ENCODE assay signal across 10 cellular contexts in the genomic region with DNA sequence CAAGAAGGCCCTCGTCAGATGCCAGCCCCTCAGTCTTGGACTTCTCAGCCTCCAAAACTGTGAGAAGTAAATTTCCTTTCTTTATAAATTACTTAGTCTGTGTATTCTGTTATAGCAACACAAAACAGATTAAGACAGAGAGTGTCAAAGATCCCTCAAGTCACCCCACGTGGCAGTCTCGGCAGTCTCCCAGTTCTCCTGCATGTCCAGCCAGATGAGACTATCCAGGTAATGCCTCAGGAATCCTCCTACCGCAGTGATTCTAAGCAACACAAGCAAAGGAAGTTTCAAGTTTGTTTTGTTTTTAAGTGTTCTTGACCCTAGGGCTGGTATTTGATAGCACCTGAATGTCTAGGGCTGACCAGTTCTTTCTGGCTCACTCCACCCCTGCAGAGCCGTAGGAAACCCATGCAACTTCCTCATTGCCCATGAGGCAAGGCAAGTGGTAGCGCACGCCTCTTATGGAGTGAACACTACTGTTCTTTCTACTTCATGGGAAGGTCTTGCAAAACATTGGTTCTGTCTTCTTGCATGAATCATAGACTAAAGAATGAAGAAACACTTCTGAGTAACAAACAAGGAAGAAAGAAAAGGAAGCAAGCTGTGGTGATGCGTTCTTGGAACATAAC. TPM values are rescaled to one million over a fixed set of nuclear protein-coding genes. Genes with fewer than 3 reads are reported as not detected.
A peak's percentile ranks its signal among the peaks of the same experiment; 100 is the strongest.
DNase-seq lines count a peak whose midpoint lies in the region; ATAC-seq and TF ChIP-seq lines count a peak whose summit lies in the region.
"Had no signal": no experiment of that assay in that cellular context is flagged by ENCODE, and none has a peak within 500 bp of the region (broad histone marks: within the 10 kb centered on the region; RNA-seq: fewer than 3 reads in every experiment).

No MANE protein-coding gene starts in this region.

- H3K27ac Mint-ChIP-seq in endodermal cell: no peak overlapping the region
- H3K27ac Mint-ChIP-seq: activated T-helper 2 cell treated with anti-CD3 and anti-CD28 coated beads, Interferon-gamma antibody, Interleukin-2, Interleukin-4, amounts not matched to agents 10 μg/mL and 5 μg/mL and 100 μg/mL, durations not matched to agents 14 hours and 24 hours and 36 hours had no signal

- 94 to 98% methylated on average over 5 to 8 of the region's 8 CpGs for WGBS in endodermal cell (ENCODE audit: insufficient coverage in 1 of 2, insufficient read length in 1 of 2), 2 experiments

- no peak for TF ChIP-seq CTCF in endodermal cell (conservative IDR thresholded peaks at IDR 0.05)

- no peak overlapping the region for H3K27ac ChIP-seq in endodermal cell (ENCODE audit: low read depth, low read length)

- H3K36me3 Mint-ChIP-seq in endodermal cell (ENCODE audit: low read depth): no peaks in the 10 kb centered on the region

- DNase-seq in AG08395 (ENCODE audit: low spot score) (peak; percentile 86), Kasumi-1 (lab: John Stamatoyannopoulos, UW) (peak; percentile 81 to 89), astrocyte of the hippocampus (ENCODE audit: low read depth, low spot score) (peak; percentile 37), kidney glomerular epithelial cell (lab: John Stamatoyannopoulos, UW) (peak; percentile 76), activated gamma-delta T cell (lab: John Stamatoyannopoulos, UW) (no peak), endodermal cell (no peak)
- DNase-seq: effector CD8-positive, alpha-beta T cell had no signal

- H3K9me3 ChIP-seq in endodermal cell (ENCODE audit: control insufficient read depth, low read length): no peaks in the 10 kb centered on the region

- H3K4me1 Mint-ChIP-seq in endodermal cell: no peaks in the 10 kb centered on the region

- H3K36me3 ChIP-seq in endodermal cell (ENCODE audit: control insufficient read depth, insufficient read depth, low read length): no peaks in the 10 kb centered on the region

- ATAC-seq in GM19023 (IDR thresholded peaks at IDR 0.05; ENCODE audit: unreplicated experiment) (no peak), GM18502 (IDR thresholded peaks at IDR 0.05; ENCODE audit: poor library complexity, unreplicated experiment) (no peak)

- no peaks in the 10 kb centered on the region for H3K9me3 Mint-ChIP-seq in endodermal cell
- H3K9me3 Mint-ChIP-seq: activated T-helper 2 cell treated with anti-CD3 and anti-CD28 coated beads, Interferon-gamma antibody, Interleukin-2, Interleukin-4, amounts not matched to agents 10 μg/mL and 5 μg/mL and 100 μg/mL, durations not matched to agents 14 hours and 24 hours and 36 hours had no signal

- H3K4me3 Mint-ChIP-seq in endodermal cell: no peak overlapping the region

- no peaks in the 10 kb centered on the region for H3K27me3 Mint-ChIP-seq in endodermal cell (ENCODE audit: insufficient read depth)

- no peaks in the 10 kb centered on the region for H3K27me3 ChIP-seq in endodermal cell (ENCODE audit: control insufficient read depth, insufficient read depth, low read length, poor library complexity, severe bottlenecking)

- no peak overlapping the region for H3K9ac ChIP-seq in endodermal cell (ENCODE audit: extremely low read depth, low read length, poor library complexity, severe bottlenecking)

- H3K4me1 ChIP-seq in endodermal cell (ENCODE audit: control insufficient read depth, insufficient read depth, low read length): no peaks in the 10 kb centered on the region

- no peak overlapping the region for H3K4me3 ChIP-seq in endodermal cell (ENCODE audit: low read length)

RNA-seq across cellular contexts. Expression of a gene that starts 24.8 kb away (rescaled TPM):
- 10 to 100 TPM in 1 of 2 donors, 1 to 10 TPM in 1; 7.8 to 41.3 TPM for total RNA-seq in endodermal cell
- polyA plus RNA-seq in endodermal cell (2013, experiment 1 of 2): 13.9 TPM
- 19.2 TPM for polyA plus RNA-seq in endodermal cell (2013, experiment 2 of 2)
- total RNA-seq: activated T-helper 2 cell treated with anti-CD3 and anti-CD28 coated beads, Interferon-gamma antibody, Interleukin-2, Interleukin-4, amounts not matched to agents 10 μg/mL and 5 μg/mL and 100 μg/mL, durations not matched to agents 14 hours and 24 hours and 36 hours had no signal

Comparison
In these comparisons a context has a peak if more than half of its experiments do, and no peak if none do; other contexts are left out.
1. DNase-seq: peak in AG08395 (single experiment), Kasumi-1 (2 of 2), astrocyte of the hippocampus (single experiment) and kidney glomerular epithelial cell (single experiment); none in activated gamma-delta T cell (single experiment) and endodermal cell (single experiment).